Comparison of ENCODE assay signal across 17 cellular contexts in the genomic region with DNA sequence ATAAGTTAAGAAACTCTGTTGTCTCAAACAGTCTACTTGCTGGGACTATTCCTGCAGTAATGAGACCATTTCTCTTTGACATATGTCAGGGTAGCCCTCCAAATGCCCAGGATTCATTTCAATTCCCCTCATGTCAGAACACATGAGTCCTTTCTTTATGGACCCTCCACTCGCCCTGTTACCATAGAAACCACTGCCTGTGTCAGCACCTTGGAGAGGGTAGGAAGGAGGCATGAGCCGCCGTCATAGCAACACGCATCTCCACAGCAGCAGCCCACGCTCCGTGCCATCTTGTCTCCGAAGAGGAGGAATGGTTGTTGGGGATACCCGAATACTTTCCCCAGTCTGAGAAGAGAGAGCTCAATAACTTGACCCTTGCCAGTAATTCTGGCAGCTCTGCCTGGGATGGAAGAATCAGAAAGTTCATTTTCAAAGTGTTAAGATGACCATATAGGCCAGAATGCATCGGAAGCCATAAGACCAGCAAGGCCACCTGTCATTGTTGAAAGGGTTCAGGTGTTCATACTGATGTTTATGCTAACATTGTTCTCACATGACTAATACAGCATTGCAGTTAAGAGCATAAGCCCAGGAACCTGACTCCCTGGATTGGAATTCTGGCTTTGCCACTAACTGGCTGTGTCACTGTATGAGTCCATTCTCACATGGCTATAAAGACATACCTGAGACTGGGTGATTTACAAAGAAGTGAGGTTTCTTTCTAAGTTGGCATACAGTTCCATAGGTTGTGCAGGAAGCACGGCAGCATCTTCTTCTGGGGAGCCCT.
A peak's percentile ranks its signal among the peaks of the same experiment; 100 is the strongest.
DNase-seq lines count a peak whose midpoint lies in the region; ATAC-seq and TF ChIP-seq lines count a peak whose summit lies in the region.
"Had no signal": no experiment of that assay in that cellular context is flagged by ENCODE, and none has a peak within 500 bp of the region (broad histone marks: within the 10 kb centered on the region; RNA-seq: fewer than 3 reads in every experiment).

No MANE protein-coding gene starts in this region.

- H3K27ac Mint-ChIP-seq in stimulated activated effector memory CD8-positive, alpha-beta T cell treated with anti-CD3 and anti-CD28 coated beads, Interleukin-12 subunit alpha, Interleukin-12 subunit beta, amount 100 ng/mL, for 72 hours, result no peak overlapping the region
- H3K27ac Mint-ChIP-seq: CD4-positive, CD25-positive, alpha-beta regulatory T cell; stimulated activated memory B cell treated with anti-CD40 and anti-IgM and Interleukin-4, amounts not matched to agents 10 μg/mL and 1 μg/mL and 100 μg/mL, for 72 hours had no signal

- peaks cover 20% of the 10 kb centered on the region for H3K4me1 ChIP-seq in mammary epithelial cell (ENCODE audit: insufficient read depth, low read length)
- no peaks in the 10 kb centered on the region for H3K4me1 ChIP-seq in left lung
- no peaks in the 10 kb centered on the region for H3K4me1 ChIP-seq in heart right ventricle
- H3K4me1 ChIP-seq: esophagus squamous epithelium had no signal

- ATAC-seq in left lung, result peak; percentile 30
- ATAC-seq in stimulated activated effector memory CD8-positive, alpha-beta T cell treated with anti-CD3 and anti-CD28 coated beads, Interleukin-12 subunit alpha, Interleukin-12 subunit beta, amount 100 ng/mL, for 72 hours, result no peak
- ATAC-seq in heart right ventricle, result no peak
- ATAC-seq: left lobe of liver; stimulated activated memory B cell treated with anti-CD40 and anti-IgM and Interleukin-4, amounts not matched to agents 10 μg/mL and 1 μg/mL and 100 μg/mL, for 72 hours had no signal

- dilution Hi-C loops in mammary epithelial cell (cut with HindIII; ENCODE audit: low sequenced_read_pairs), result no loop called here

- H3K9me3 Mint-ChIP-seq in stimulated activated effector memory CD8-positive, alpha-beta T cell treated with anti-CD3 and anti-CD28 coated beads, Interleukin-12 subunit alpha, Interleukin-12 subunit beta, amount 100 ng/mL, for 72 hours, result peaks cover 5% of the 10 kb centered on the region
- H3K9me3 Mint-ChIP-seq: stimulated activated memory B cell treated with anti-CD40 and anti-IgM and Interleukin-4, amounts not matched to agents 10 μg/mL and 1 μg/mL and 100 μg/mL, for 72 hours had no signal

- H3K9ac ChIP-seq in mammary epithelial cell (ENCODE audit: insufficient read depth, low read length), result no peak overlapping the region

- peak overlapping the region; percentile 13 for H3K4me2 ChIP-seq in mammary epithelial cell (ENCODE audit: insufficient read depth, low read depth, low read length)

- no peaks in the 10 kb centered on the region for H3K79me2 ChIP-seq in mammary epithelial cell (ENCODE audit: insufficient read depth, low read length)

- no peak overlapping the region for H3K4me3 ChIP-seq in mammary epithelial cell (replicated peaks in 1 of 3; ENCODE audit: insufficient read depth in 1 of 3, low read depth in 2 of 3, low read length in 3 of 3)
- H3K4me3 ChIP-seq in left lung, result no peak overlapping the region
- H3K4me3 ChIP-seq in heart right ventricle, result no peak overlapping the region
- H3K4me3 ChIP-seq: esophagus squamous epithelium had no signal

- peak overlapping the region; percentile 28 for H2AFZ ChIP-seq in mammary epithelial cell (ENCODE audit: low read depth, low read length)

- TF ChIP-seq CTCF in mammary epithelial cell (conservative IDR thresholded peaks at IDR 0.05 in 1 of 2, IDR thresholded peaks at IDR 0.05 in 1 of 2; ENCODE audit: extremely low read depth in 1 of 2, insufficient read depth in 1 of 2, low read depth in 1 of 2, low read length in 2 of 2) (no peak), left lung (IDR thresholded peaks at IDR 0.05) (no peak), heart right ventricle (IDR thresholded peaks at IDR 0.05) (no peak), GM10248 (IDR thresholded peaks at IDR 0.05; ENCODE audit: control extremely low read depth, extremely low read depth, low read depth, missing control alignments) (no peak)

- H3K4me3 Mint-ChIP-seq in stimulated activated effector memory CD8-positive, alpha-beta T cell treated with anti-CD3 and anti-CD28 coated beads, Interleukin-12 subunit alpha, Interleukin-12 subunit beta, amount 100 ng/mL, for 72 hours, result no peak overlapping the region
- H3K4me3 Mint-ChIP-seq: CD4-positive, CD25-positive, alpha-beta regulatory T cell; central memory CD8-positive, alpha-beta T cell; stimulated activated memory B cell treated with anti-CD40 and anti-IgM and Interleukin-4, amounts not matched to agents 10 μg/mL and 1 μg/mL and 100 μg/mL, for 72 hours had no signal

- no peaks in the 10 kb centered on the region for H3K36me3 Mint-ChIP-seq in stimulated activated effector memory CD8-positive, alpha-beta T cell treated with anti-CD3 and anti-CD28 coated beads, Interleukin-12 subunit alpha, Interleukin-12 subunit beta, amount 100 ng/mL, for 72 hours
- H3K36me3 Mint-ChIP-seq: CD4-positive, CD25-positive, alpha-beta regulatory T cell; stimulated activated memory B cell treated with anti-CD40 and anti-IgM and Interleukin-4, amounts not matched to agents 10 μg/mL and 1 μg/mL and 100 μg/mL, for 72 hours had no signal

- peak; percentile 82; the same call in 1 of the 2 replicates for TF ChIP-seq EP300 in Ishikawa (IDR thresholded peaks at IDR 0.05; ENCODE audit: borderline replicate concordance)

- CTCF ChIA-PET in mammary epithelial cell (lab: Charles Lee; ENCODE audit: low non-redundant PET), result no interaction called here
- CTCF ChIA-PET in GM10248 (lab: Yijun Ruan, JAX), result no interaction called here

- no peaks in the 10 kb centered on the region for H3K36me3 ChIP-seq in mammary epithelial cell (ENCODE audit: insufficient read depth, low read length)
- H3K36me3 ChIP-seq in left lung, result no peaks in the 10 kb centered on the region
- no peaks in the 10 kb centered on the region for H3K36me3 ChIP-seq in heart right ventricle
- H3K36me3 ChIP-seq: esophagus squamous epithelium had no signal

- H3K27ac ChIP-seq in mammary epithelial cell (ENCODE audit: insufficient read depth, low read depth, low read length) (peak overlapping the region; percentile 80), left lung (no peak overlapping the region), heart right ventricle (no peak overlapping the region)
- H3K27ac ChIP-seq: esophagus squamous epithelium had no signal

- no TSS peak for BruUV-seq in mammary epithelial cell (replicated peaks; lab: Mats Ljungman, UMichigan)

- POLR2A ChIA-PET in GM10248 (lab: Yijun Ruan, JAX), result no interaction called here

- no peaks in the 10 kb centered on the region for H3K9me3 ChIP-seq in mammary epithelial cell (replicated peaks; ENCODE audit: insufficient read depth, low read length)
- H3K9me3 ChIP-seq in left lung, result no peaks in the 10 kb centered on the region
- peaks cover 0 to 7% (median 0%) of the 10 kb centered on the region in 11 donors for H3K9me3 ChIP-seq in heart right ventricle
- H3K9me3 ChIP-seq: esophagus squamous epithelium had no signal

- no peak for TF ChIP-seq RAD21 in Ishikawa (IDR thresholded peaks at IDR 0.05; ENCODE audit: low read depth)

- DNase-seq in Caki2 (ENCODE audit: low read depth) (peak; percentile 58), mammary epithelial cell (peak; percentile 98), left lung (no peak), NCI-H2196 (lab: John Stamatoyannopoulos, UW; ENCODE audit: unreplicated experiment) (no peak), heart right ventricle (no peak), GM10248 (ENCODE audit: extremely low spot score) (no peak)
- DNase-seq in stimulated activated effector memory CD8-positive, alpha-beta T cell treated with anti-CD3 and anti-CD28 coated beads, Interleukin-12 subunit alpha, Interleukin-12 subunit beta, amount 100 ng/mL, for 72 hours (ENCODE audit: low spot score in 2 of 2), result no peak
- DNase-seq: activated CD4-positive, CD25-positive, alpha-beta regulatory T cell treated with anti-CD3 and anti-CD28 coated beads, Interleukin-2, amount 50 U/mL, for 72 hours; CD4-positive, CD25-positive, alpha-beta regulatory T cell; esophagus squamous epithelium; GOT3; NCI-H446 treated with DMSO at 0.1 percent for 48 hours; occipital lobe had no signal

- in situ Hi-C loops in Caki2 (cut with HindIII; ENCODE audit: low pct_unique_long_range_greater_than_20kb, low sequenced_read_pairs), result no loop called here
- in situ Hi-C loops in mammary epithelial cell (cut with MboI; ENCODE audit: low sequenced_read_pairs in 2 of 2), result no loop called here

- H3K27me3 ChIP-seq in mammary epithelial cell (ENCODE audit: insufficient read depth, low read length) (no peaks in the 10 kb centered on the region), left lung (no peaks in the 10 kb centered on the region), heart right ventricle (no peaks in the 10 kb centered on the region)
- H3K27me3 ChIP-seq: esophagus squamous epithelium had no signal

- WGBS in mammary epithelial cell (ENCODE audit: low coverage, missing lambda C conversion rate), result 81% methylated on average over 10 of the region's 10 CpGs
- 78 to 80% methylated on average over 10 of the region's 10 CpGs for WGBS in heart right ventricle, 2 donors

- intact Hi-C loops in mammary epithelial cell (cut with micrococcal nuclease) (loop anchor here (1.0 to 5.0 kb wide), 2 partner anchors 109 to 167 kb away; no protein-coding TSS in a partner anchor), left lung (cut with DNase I) (no loop called here), heart right ventricle (cut with DNase I) (no loop called here)

- no peaks in the 10 kb centered on the region for H3K4me1 Mint-ChIP-seq in stimulated activated effector memory CD8-positive, alpha-beta T cell treated with anti-CD3 and anti-CD28 coated beads, Interleukin-12 subunit alpha, Interleukin-12 subunit beta, amount 100 ng/mL, for 72 hours
- H3K4me1 Mint-ChIP-seq: CD4-positive, CD25-positive, alpha-beta regulatory T cell; central memory CD8-positive, alpha-beta T cell had no signal

- no peaks in the 10 kb centered on the region for H4K20me1 ChIP-seq in mammary epithelial cell (ENCODE audit: insufficient read depth, low read length)

TF ChIP-seq in Ishikawa, 13 proteins besides CTCF, POLR2A, EP300 and RAD21 (continues in another document):
- TF ChIP-seq TEAD4 (IDR thresholded peaks at IDR 0.05) (peak; percentile 82), ZBTB7A (IDR thresholded peaks at IDR 0.05; ENCODE audit: low read depth) (no peak), CREB1 (IDR thresholded peaks at IDR 0.05; ENCODE audit: low read depth) (no peak), TCF12 (IDR thresholded peaks at IDR 0.05; ENCODE audit: low read depth) (peak; percentile 89), MAX (IDR thresholded peaks at IDR 0.05) (no peak), FOXM1 (IDR thresholded peaks at IDR 0.05; ENCODE audit: borderline replicate concordance, low read depth) (no peak)
- TF ChIP-seq, protein P1, sequence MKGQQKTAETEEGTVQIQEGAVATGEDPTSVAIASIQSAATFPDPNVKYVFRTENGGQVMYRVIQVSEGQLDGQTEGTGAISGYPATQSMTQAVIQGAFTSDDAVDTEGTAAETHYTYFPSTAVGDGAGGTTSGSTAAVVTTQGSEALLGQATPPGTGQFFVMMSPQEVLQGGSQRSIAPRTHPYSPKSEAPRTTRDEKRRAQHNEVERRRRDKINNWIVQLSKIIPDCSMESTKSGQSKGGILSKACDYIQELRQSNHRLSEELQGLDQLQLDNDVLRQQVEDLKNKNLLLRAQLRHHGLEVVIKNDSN (IDR thresholded peaks at IDR 0.05), result no peak

Comparison
In these comparisons a context has a peak if more than half of its experiments do, and no peak if none do; other contexts are left out.
1. DNase-seq: peak in Caki2 (single experiment) and mammary epithelial cell (single experiment); none in left lung (0 of 2), stimulated activated effector memory CD8-positive, alpha-beta T cell treated with anti-CD3 and anti-CD28 coated beads, Interleukin-12 subunit alpha, Interleukin-12 subunit beta, amount 100 ng/mL, for 72 hours (0 of 2), NCI-H2196 (single experiment), heart right ventricle (0 of 2) and GM10248 (single experiment).